In the genomic region with DNA sequence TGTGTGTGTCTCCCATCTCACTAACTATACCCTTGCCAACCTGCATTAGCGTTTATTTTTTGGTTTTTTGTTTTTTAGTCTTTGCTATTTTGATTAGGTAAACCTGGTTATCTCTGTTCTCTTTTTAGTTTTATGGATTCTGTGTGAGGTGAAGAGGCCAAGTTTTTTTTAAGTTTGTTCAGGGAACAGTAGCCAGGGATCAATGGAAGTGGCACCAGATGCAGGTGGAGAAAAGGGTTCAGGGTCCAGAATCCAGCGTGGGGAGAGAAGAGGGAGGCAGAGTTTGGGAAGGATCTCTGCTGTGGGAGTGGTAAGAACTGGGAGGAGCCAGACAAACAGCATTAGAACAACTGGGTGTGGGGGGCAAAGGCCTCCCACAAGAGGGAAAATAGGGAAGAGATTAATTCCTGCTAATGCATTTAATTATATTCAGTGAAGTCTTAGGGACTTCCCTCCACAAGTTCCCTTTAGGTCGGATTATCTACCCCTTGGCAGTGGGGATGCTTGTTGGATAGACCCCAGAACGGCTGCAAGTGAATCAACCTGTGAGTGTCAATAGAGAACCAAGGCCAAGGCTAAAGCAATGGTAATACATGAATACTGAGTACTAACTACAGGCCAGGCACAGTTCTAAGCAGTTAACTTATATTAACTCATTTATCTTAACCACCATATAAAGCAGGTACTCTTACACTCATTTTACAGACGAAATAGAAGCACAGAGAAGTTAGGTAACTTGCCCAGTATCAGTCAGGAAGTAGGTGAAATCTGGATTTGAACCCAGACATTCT, we compare ENCODE assay signal across 1 cellular context.
TF ChIP-seq lines count a peak whose summit lies in the region.

No MANE protein-coding gene starts in this region.

TF ChIP-seq in H1, 55 proteins besides CTCF, POLR2A, EP300 and RAD21:
- TF ChIP-seq BRCA1 (IDR thresholded peaks at IDR 0.05; ENCODE audit: low read depth, low read length) (no peak), TEAD4 (IDR thresholded peaks at IDR 0.05; ENCODE audit: low read depth, low read length) (no peak), RNF2 (IDR thresholded peaks at IDR 0.05; ENCODE audit: borderline replicate concordance, low read depth, low read length, missing control alignments, poor library complexity, severe bottlenecking) (no peak), RXRA (IDR thresholded peaks at IDR 0.05; ENCODE audit: insufficient read depth, low read depth, low read length) (no peak), SIN3A (conservative IDR thresholded peaks at IDR 0.05 in 1 of 2, IDR thresholded peaks at IDR 0.05 in 1 of 2; ENCODE audit: low read depth in 1 of 2, low read length in 2 of 2) (no peak), SUZ12 (IDR thresholded peaks at IDR 0.05; ENCODE audit: low read length) (no peak), PHF8 (conservative IDR thresholded peaks at IDR 0.05; ENCODE audit: low read depth, low read length) (no peak), GABPA (IDR thresholded peaks at IDR 0.05; ENCODE audit: borderline replicate concordance, insufficient read depth, low read length) (no peak), TAF7 (optimal IDR thresholded peaks at IDR 0.05; ENCODE audit: borderline replicate concordance, low read depth, low read length) (no peak), TBP (IDR thresholded peaks at IDR 0.05; ENCODE audit: low read depth, low read length) (no peak), CBX8 (IDR thresholded peaks at IDR 0.05; ENCODE audit: borderline replicate concordance, low read depth, low read length) (no peak), SIRT6 (IDR thresholded peaks at IDR 0.05; ENCODE audit: low read length) (no peak), BCL11A (IDR thresholded peaks at IDR 0.05; ENCODE audit: low read depth in 2 of 2, low read length in 2 of 2) (no peak), SAP30 (IDR thresholded peaks at IDR 0.05; ENCODE audit: insufficient read depth, insufficient replicate concordance, low read length) (no peak), CBX5 (IDR thresholded peaks at IDR 0.05; ENCODE audit: low read depth, low read length) (no peak), EZH2 (IDR thresholded peaks at IDR 0.05; ENCODE audit: low read depth, low read length, severe bottlenecking) (no peak), TCF12 (IDR thresholded peaks at IDR 0.05; ENCODE audit: low read depth, low read length) (no peak), EGR1 (IDR thresholded peaks at IDR 0.05; ENCODE audit: borderline replicate concordance, low read depth, low read length) (no peak), SP4 (IDR thresholded peaks at IDR 0.05; ENCODE audit: low read length) (no peak)
- TF ChIP-seq, protein P1, sequence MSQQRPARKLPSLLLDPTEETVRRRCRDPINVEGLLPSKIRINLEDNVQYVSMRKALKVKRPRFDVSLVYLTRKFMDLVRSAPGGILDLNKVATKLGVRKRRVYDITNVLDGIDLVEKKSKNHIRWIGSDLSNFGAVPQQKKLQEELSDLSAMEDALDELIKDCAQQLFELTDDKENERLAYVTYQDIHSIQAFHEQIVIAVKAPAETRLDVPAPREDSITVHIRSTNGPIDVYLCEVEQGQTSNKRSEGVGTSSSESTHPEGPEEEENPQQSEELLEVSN (IDR thresholded peaks at IDR 0.05) = no peak
TF ChIP-seq in H1: peak in this region for 0.
